19 cellular contexts compared by ENCODE assay signal in the genomic region with DNA sequence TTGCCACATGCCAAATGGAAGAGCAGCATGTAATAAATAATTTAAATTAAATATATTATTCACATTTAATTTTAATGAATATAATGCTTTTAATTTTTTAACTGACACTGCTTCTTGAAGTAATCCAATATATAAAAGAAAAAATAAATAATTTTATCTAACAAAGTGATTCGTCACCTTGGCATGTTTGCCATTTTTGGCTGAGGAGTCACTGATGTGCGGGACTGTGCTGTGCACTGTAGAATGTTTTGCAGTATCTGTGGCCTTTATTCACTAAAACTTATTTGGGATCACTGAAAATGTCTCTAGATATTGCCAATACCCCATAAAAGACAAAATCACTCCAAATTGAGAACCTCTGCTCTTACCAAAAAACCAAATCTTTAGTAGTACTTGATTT.
DNase-seq lines count a peak whose midpoint lies in the region; ATAC-seq and TF ChIP-seq lines count a peak whose summit lies in the region.
"Had no signal": no experiment of that assay in that cellular context is flagged by ENCODE, and none has a peak within 500 bp of the region (broad histone marks: within the 10 kb centered on the region; RNA-seq: fewer than 3 reads in every experiment).

No MANE protein-coding gene starts in this region.

- ATAC-seq in GM18498 (IDR thresholded peaks at IDR 0.05; ENCODE audit: unreplicated experiment) = no peak
- ATAC-seq in GM18511 (IDR thresholded peaks at IDR 0.05; ENCODE audit: unreplicated experiment) = no peak
- ATAC-seq: activated CD4-positive, alpha-beta T cell treated with anti-CD3 and anti-CD28 coated beads for 36 hours; psoas muscle had no signal

- no peaks in the 10 kb centered on the region for H3K9me3 ChIP-seq in Peyer's patch
- H3K9me3 ChIP-seq: psoas muscle had no signal

- in situ Hi-C loops in astrocyte of the spinal cord (cut with HindIII; ENCODE audit: low sequenced_read_pairs) = no loop called here

- CTCF ChIA-PET in RWPE1 (lab: Yijun Ruan, JAX) = no interaction called here

- TF ChIP-seq CTCF in RWPE1 (conservative IDR thresholded peaks at IDR 0.05; ENCODE audit: low read depth) (no peak), astrocyte of the spinal cord (IDR thresholded peaks at IDR 0.05; ENCODE audit: low read depth, low read length) (no peak), Peyer's patch (IDR thresholded peaks at IDR 0.05) (no peak)

- DNase-seq in EL (peak; percentile 34), RWPE1 (ENCODE audit: low spot score) (peak; percentile 20), astrocyte of the spinal cord (ENCODE audit: low read depth, low spot score) (peak; percentile 29), myocyte (ENCODE audit: low read depth) (peak; percentile 0), ecto neural progenitor cell (ENCODE audit: low spot score) (no peak), Peyer's patch (no peak)
- DNase-seq: activated CD4-positive, alpha-beta T cell treated with anti-CD3 and anti-CD28 coated beads for 36 hours; activated T-cell treated with anti-CD3 and anti-CD28 coated beads, Interleukin-2, amount 50 U/mL, for 1 hour; dermis blood vessel endothelial cell; DMS53; NCI-H1105 treated with DMSO at 0.1 percent for 48 hours; NCI-H2029 treated with DMSO at 0.1 percent for 48 hours; NCI-H345; NCI-H774; psoas muscle; SHP77 treated with DMSO at 0.1 percent for 48 hours; trophoblast cell had no signal

- H3K4me1 ChIP-seq in Peyer's patch = no peaks in the 10 kb centered on the region
- H3K4me1 ChIP-seq: psoas muscle had no signal

- no peaks in the 10 kb centered on the region for H3K27me3 ChIP-seq in Peyer's patch

- H3K27ac ChIP-seq in RWPE1 = no peak overlapping the region
- H3K27ac ChIP-seq in Peyer's patch = no peak overlapping the region
- H3K27ac ChIP-seq: psoas muscle had no signal

- TF ChIP-seq POLR2A in Peyer's patch (IDR thresholded peaks at IDR 0.05) = no peak

- POLR2A ChIA-PET in RWPE1 (lab: Yijun Ruan, JAX; ENCODE audit: low non-redundant PET) = no interaction called here

- H3K36me3 ChIP-seq in Peyer's patch = no peaks in the 10 kb centered on the region

- H3K4me3 ChIP-seq in astrocyte of the spinal cord (ENCODE audit: low read depth, low read length) (no peak overlapping the region), Peyer's patch (no peak overlapping the region)
- H3K4me3 ChIP-seq: psoas muscle had no signal

Comparison
In these comparisons a context has a peak if more than half of its experiments do, and no peak if none do; other contexts are left out.
1. DNase-seq: peak in EL (single experiment), RWPE1 (single experiment), astrocyte of the spinal cord (single experiment) and myocyte (single experiment); none in ecto neural progenitor cell (single experiment) and Peyer's patch (0 of 3).